25 cellular contexts compared by ENCODE assay signal in the genomic region with DNA sequence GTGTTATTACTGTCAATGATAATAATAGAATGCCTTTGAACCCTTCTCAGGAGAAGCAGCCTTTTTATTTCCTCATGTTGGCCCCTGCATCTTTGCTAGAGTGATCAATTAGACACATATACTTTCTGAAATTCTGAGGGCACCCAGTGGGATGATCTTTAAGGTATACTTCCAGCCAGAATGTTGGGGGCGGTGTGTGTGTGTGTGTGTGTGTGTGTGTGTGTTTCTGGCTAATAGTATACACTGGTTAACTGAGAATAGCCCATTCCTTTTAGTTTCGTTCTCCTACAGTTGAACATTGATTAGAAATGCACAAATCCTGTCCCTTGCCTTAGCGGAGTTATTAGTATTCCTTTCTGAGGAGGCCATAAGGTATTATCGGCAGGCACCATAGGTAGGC.
"Had no signal": no experiment of that assay in that cellular context is flagged by ENCODE, and none has a peak within 500 bp of the region (broad histone marks: within the 10 kb centered on the region; RNA-seq: fewer than 3 reads in every experiment).

No MANE protein-coding gene starts in this region.

- H3K36me3 ChIP-seq: lower lobe of right lung, neutrophil, prostate gland, right atrium auricular region, thoracic aorta, tibial nerve, upper lobe of left lung had no signal

- H3K4me3 ChIP-seq: coronary artery, lower lobe of right lung, prostate gland, right atrium auricular region, smooth muscle cell, thoracic aorta, tibial nerve, upper lobe of left lung had no signal

- H3K27me3 ChIP-seq: right atrium auricular region had no signal

- H3K36me3 Mint-ChIP-seq: natural killer cell treated with Interleukin-12 subunit alpha and Interleukin-12 subunit beta and Interleukin-15 and Interleukin-18, amount 100 ng/mL, for 72 hours had no signal

- DNase-seq: dermis blood vessel endothelial cell; effector memory CD4-positive, alpha-beta T cell; head of caudate nucleus; left ventricle myocardium superior; lower lobe of right lung; stimulated activated CD4-positive, alpha-beta T cell treated with anti-CD3 and anti-CD28 coated beads, Interleukin-12 subunit alpha, Interleukin-12 subunit beta, amount 100 ng/mL, for 4 hours; stimulated activated CD4-positive, alpha-beta T cell treated with anti-CD3 and anti-CD28 coated beads, Interleukin-1b, Interleukin-23, amount 100 ng/mL, for 48 hours; stimulated activated CD4-positive, alpha-beta T cell treated with anti-CD3 and anti-CD28 coated beads, Interleukin-4, amount 100 ng/mL, for 1 hour; stimulated activated CD8-positive, alpha-beta memory T cell treated with anti-CD3 and anti-CD28 coated beads, Interleukin-4, amount 100 ng/mL, for 48 hours; upper lobe of left lung had no signal

- H3K27ac Mint-ChIP-seq: natural killer cell treated with Interleukin-12 subunit alpha and Interleukin-12 subunit beta and Interleukin-15 and Interleukin-18, amount 100 ng/mL, for 72 hours; stimulated activated naive CD8-positive, alpha-beta T cell treated with anti-CD3 and anti-CD28 coated beads, Interleukin-15, Interleukin-2, amounts not matched to agents 100 ng/mL and 50 ng/mL, for 24 hours had no signal

- H3K9me3 ChIP-seq: lower lobe of right lung, neutrophil, prostate gland, right atrium auricular region, thoracic aorta, tibial nerve, upper lobe of left lung had no signal

- H3K9me3 Mint-ChIP-seq: natural killer cell treated with Interleukin-12 subunit alpha and Interleukin-12 subunit beta and Interleukin-15 and Interleukin-18, amount 100 ng/mL, for 72 hours; neural crest cell; stimulated activated naive CD8-positive, alpha-beta T cell treated with anti-CD3 and anti-CD28 coated beads, Interleukin-15, Interleukin-2, amounts not matched to agents 100 ng/mL and 50 ng/mL, for 24 hours had no signal

- ATAC-seq: left ventricle myocardium superior; lower lobe of right lung; natural killer cell treated with Interleukin-12 subunit alpha and Interleukin-12 subunit beta and Interleukin-15 and Interleukin-18, amount 100 ng/mL, for 72 hours; sciatic nerve had no signal

- FAIRE-seq: frontal cortex, keratinocyte, urothelium cell line had no signal

- H3K4me3 Mint-ChIP-seq: natural killer cell treated with Interleukin-12 subunit alpha and Interleukin-12 subunit beta and Interleukin-15 and Interleukin-18, amount 100 ng/mL, for 72 hours; neural crest cell; stimulated activated naive CD8-positive, alpha-beta T cell treated with anti-CD3 and anti-CD28 coated beads, Interleukin-15, Interleukin-2, amounts not matched to agents 100 ng/mL and 50 ng/mL, for 24 hours had no signal

- H3K4me1 ChIP-seq: parathyroid adenoma, prostate gland had no signal

- H3K27ac ChIP-seq: coronary artery, lower lobe of right lung, neutrophil, parathyroid adenoma, prostate gland, right atrium auricular region, thoracic aorta, tibial nerve, upper lobe of left lung had no signal
